In the genomic region with DNA sequence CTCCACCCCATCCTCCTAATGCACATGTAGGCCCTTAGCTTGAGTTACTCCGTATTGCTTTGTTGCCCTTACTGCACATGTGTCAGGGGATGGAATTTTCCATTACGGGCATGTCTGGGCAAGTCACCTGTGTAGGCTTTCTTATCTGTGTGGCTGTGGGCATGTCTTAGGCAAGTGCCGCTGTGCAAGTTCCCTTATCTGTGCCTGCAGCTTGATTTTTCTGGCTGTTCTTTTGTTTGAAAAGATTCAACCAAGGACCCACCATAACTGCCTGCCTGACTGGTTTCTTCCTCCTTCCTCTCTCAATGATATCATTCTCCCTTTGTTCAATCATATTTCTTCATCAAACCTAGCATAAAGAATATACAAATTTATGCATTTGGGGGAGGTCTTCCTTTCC, we compare ENCODE assay signal across 39 cellular contexts.
A peak's percentile ranks its signal among the peaks of the same experiment; 100 is the strongest.
DNase-seq lines count a peak whose midpoint lies in the region; ATAC-seq, FAIRE-seq and TF ChIP-seq lines count a peak whose summit lies in the region.
"Had no signal": no experiment of that assay in that cellular context is flagged by ENCODE, and none has a peak within 500 bp of the region (broad histone marks: within the 10 kb centered on the region; RNA-seq: fewer than 3 reads in every experiment).

No MANE protein-coding gene starts in this region.

- H4K8ac ChIP-seq in H1 (ENCODE audit: extremely low read depth, insufficient read depth, low read length), result no peak overlapping the region

- peak overlapping the region; percentile 92 for H2AK5ac ChIP-seq in H1 (ENCODE audit: low read depth, low read length)

- H3K4me3 ChIP-seq in H1 (ENCODE audit: extremely low read depth in 1 of 4, insufficient read depth in 2 of 4, low read depth in 3 of 4, low read length in 4 of 4), result peak overlapping the region in 1 of 4 experiments; percentile 19; a peak in 1 of 8 replicates
- H3K4me3 ChIP-seq in testis, result no peak overlapping the region
- H3K4me3 ChIP-seq: left ventricle myocardium inferior, right atrium auricular region, smooth muscle cell, vagina had no signal

- H2BK120ac ChIP-seq in H1 (replicated peaks; ENCODE audit: low read depth, low read length), result peak overlapping the region; percentile 93

- no peak overlapping the region for H3K4ac ChIP-seq in H1 (replicated peaks; ENCODE audit: insufficient read length, low read depth, low read length)

- H2BK20ac ChIP-seq in H1 (ENCODE audit: low read length), result peak overlapping the region; percentile 99; the same call in 1 of the 2 replicates

- H3K9me3 ChIP-seq in H1 (ENCODE audit: insufficient read depth in 2 of 2, low read depth in 1 of 2, low read length in 1 of 2) (peaks cover 9 to 24% of the 10 kb centered on the region in 2 experiments), testis (no peaks in the 10 kb centered on the region)

- no peaks in the 10 kb centered on the region for H3K23me2 ChIP-seq in H1 (ENCODE audit: low read depth, low read length)

- TF ChIP-seq EP300 in H1 (IDR thresholded peaks at IDR 0.05; ENCODE audit: borderline replicate concordance in 1 of 2, low read depth in 2 of 2, low read length in 2 of 2), result no peak

- no peaks in the 10 kb centered on the region for H4K20me1 ChIP-seq in H1 (replicated peaks in 1 of 2; ENCODE audit: control insufficient read depth in 1 of 2, insufficient read depth in 2 of 2, low read length in 2 of 2)

- H3K4me3 Mint-ChIP-seq in activated naive CD4-positive, alpha-beta T cell treated with anti-CD3 and anti-CD28 coated beads for 36 hours, result no peak overlapping the region
- peak overlapping the region; percentile 33 for H3K4me3 Mint-ChIP-seq in neural crest cell
- H3K4me3 Mint-ChIP-seq in activated T-helper 17 cell treated with anti-CD3 and anti-CD28 coated beads, Interleukin-2, amount 50 U/mL, for 72 hours, result no peak overlapping the region
- H3K4me3 Mint-ChIP-seq: activated CD4-positive, alpha-beta memory T cell treated with anti-CD3 and anti-CD28 coated beads for 36 hours; activated T-helper 1 cell treated with anti-CD3 and anti-CD28 coated beads, Interleukin-12 subunit alpha, Interleukin-12 subunit beta, Interleukin-2, Interleukin-4 antibody, amounts not matched to agents 30 ng/mL and 10 ng/mL and 1 ng/mL, durations not matched to agents 14 hours and 24 hours and 36 hours; CD4-positive, CD25-positive, alpha-beta regulatory T cell; stimulated activated naive CD8-positive, alpha-beta T cell treated with anti-CD3 and anti-CD28 coated beads, Interleukin-15, Interleukin-2, amounts not matched to agents 100 ng/mL and 50 ng/mL, for 24 hours; T-helper 17 cell had no signal

- 94% methylated on average over 3 of the region's 3 CpGs; no CpG with 5 or more reads in 1 of the 2 experiments for WGBS in H1 (ENCODE audit: extremely low coverage in 1 of 2, insufficient coverage in 1 of 2, insufficient read length in 1 of 2, insufficient replicate concordance in 2 of 2, low coverage in 1 of 2, low lambda C conversion rate in 2 of 2, missing lambda C conversion rate in 1 of 2), 2 experiments
- WGBS in testis, 2 donors, result 89 to 91% methylated on average over 3 of the region's 3 CpGs

- no peak overlapping the region for H3K56ac ChIP-seq in H1 (replicated peaks; ENCODE audit: insufficient read length, low read depth, low read length)

- H3K4me1 Mint-ChIP-seq in activated naive CD4-positive, alpha-beta T cell treated with anti-CD3 and anti-CD28 coated beads for 36 hours (ENCODE audit: low read depth), result no peaks in the 10 kb centered on the region
- peaks cover 44% of the 10 kb centered on the region for H3K4me1 Mint-ChIP-seq in neural crest cell
- H3K4me1 Mint-ChIP-seq in activated T-helper 17 cell treated with anti-CD3 and anti-CD28 coated beads, Interleukin-2, amount 50 U/mL, for 72 hours, result no peaks in the 10 kb centered on the region
- H3K4me1 Mint-ChIP-seq: CD4-positive, CD25-positive, alpha-beta regulatory T cell; T-helper 17 cell had no signal

- no peaks in the 10 kb centered on the region for H3K27me3 ChIP-seq in H1 (replicated peaks in 1 of 4; ENCODE audit: control insufficient read depth in 3 of 4, extremely low read depth in 1 of 4, insufficient read depth in 3 of 4, low read length in 3 of 4)
- no peaks in the 10 kb centered on the region for H3K27me3 ChIP-seq in testis
- H3K27me3 ChIP-seq: neutrophil, right atrium auricular region, vagina had no signal

- H3K27ac ChIP-seq in H1 (ENCODE audit: low read depth, low read length) (peak overlapping the region; percentile 55; the same call in 1 of the 2 replicates), testis (no peak overlapping the region)
- H3K27ac ChIP-seq: epithelial cell of prostate, left ventricle myocardium inferior, neutrophil, right atrium auricular region, vagina had no signal

- peak overlapping the region; percentile 82 for H4K5ac ChIP-seq in H1 (ENCODE audit: insufficient read length, low read depth, low read length)

- ATAC-seq in activated naive CD4-positive, alpha-beta T cell treated with anti-CD3 and anti-CD28 coated beads, Interleukin-2, amount 50 U/mL, for 72 hours, result no peak
- no peak for ATAC-seq in activated T-helper 17 cell treated with anti-CD3 and anti-CD28 coated beads, Interleukin-2, amount 50 U/mL, for 72 hours (replicated peaks)
- ATAC-seq: PC-3, Right ventricle myocardium inferior, SK-N-SH treated with all-trans-retinoic acid at 6 μM for 48 hours, T-helper 17 cell had no signal

- H3K27ac Mint-ChIP-seq in activated naive CD4-positive, alpha-beta T cell treated with anti-CD3 and anti-CD28 coated beads for 36 hours, result peak overlapping the region; percentile 11
- peak overlapping the region in 1 of 2 donors; percentile 15 for H3K27ac Mint-ChIP-seq in activated naive CD4-positive, alpha-beta T cell treated with anti-CD3 and anti-CD28 coated beads, Interleukin-2, amount 50 U/mL, for 72 hours
- no peak overlapping the region for H3K27ac Mint-ChIP-seq in neural crest cell (ENCODE audit: unreplicated experiment)
- no peak overlapping the region for H3K27ac Mint-ChIP-seq in activated T-helper 17 cell treated with anti-CD3 and anti-CD28 coated beads, Interleukin-2, amount 50 U/mL, for 72 hours
- H3K27ac Mint-ChIP-seq: activated CD4-positive, alpha-beta memory T cell treated with anti-CD3 and anti-CD28 coated beads for 36 hours; activated T-helper 1 cell treated with anti-CD3 and anti-CD28 coated beads, Interleukin-12 subunit alpha, Interleukin-12 subunit beta, Interleukin-2, Interleukin-4 antibody, amounts not matched to agents 30 ng/mL and 10 ng/mL and 1 ng/mL, durations not matched to agents 14 hours and 24 hours and 36 hours; CD4-positive, CD25-positive, alpha-beta regulatory T cell; stimulated activated naive CD8-positive, alpha-beta T cell treated with anti-CD3 and anti-CD28 coated beads, Interleukin-15, Interleukin-2, amounts not matched to agents 100 ng/mL and 50 ng/mL, for 24 hours; T-helper 17 cell had no signal

- peaks cover 12% of the 10 kb centered on the region for H3K9me3 Mint-ChIP-seq in activated naive CD4-positive, alpha-beta T cell treated with anti-CD3 and anti-CD28 coated beads for 36 hours
- peaks cover 10 to 12% of the 10 kb centered on the region in 2 donors for H3K9me3 Mint-ChIP-seq in activated naive CD4-positive, alpha-beta T cell treated with anti-CD3 and anti-CD28 coated beads, Interleukin-2, amount 50 U/mL, for 72 hours
- H3K9me3 Mint-ChIP-seq in neural crest cell, result peaks cover 12% of the 10 kb centered on the region
- H3K9me3 Mint-ChIP-seq in activated T-helper 17 cell treated with anti-CD3 and anti-CD28 coated beads, Interleukin-2, amount 50 U/mL, for 72 hours, result peaks cover 9% of the 10 kb centered on the region

- H3K14ac ChIP-seq in H1 (ENCODE audit: insufficient read length), result no peak overlapping the region

- H3K36me3 Mint-ChIP-seq in activated naive CD4-positive, alpha-beta T cell treated with anti-CD3 and anti-CD28 coated beads for 36 hours (ENCODE audit: low read depth), result peaks cover 2% of the 10 kb centered on the region
- H3K36me3 Mint-ChIP-seq in activated naive CD4-positive, alpha-beta T cell treated with anti-CD3 and anti-CD28 coated beads, Interleukin-2, amount 50 U/mL, for 72 hours, result peaks cover 14 to 15% of the 10 kb centered on the region in 2 donors
- H3K36me3 Mint-ChIP-seq in neural crest cell (ENCODE audit: low read depth), result peaks cover 22% of the 10 kb centered on the region
- no peaks in the 10 kb centered on the region for H3K36me3 Mint-ChIP-seq in activated T-helper 17 cell treated with anti-CD3 and anti-CD28 coated beads, Interleukin-2, amount 50 U/mL, for 72 hours (ENCODE audit: low read depth)
- H3K36me3 Mint-ChIP-seq: CD4-positive, CD25-positive, alpha-beta regulatory T cell had no signal

- FAIRE-seq in H1 (lab: Jason Lieb, UNC) (no peak), HTR-8/SVneo (lab: Jason Lieb, UNC) (no peak)
- FAIRE-seq: GM18507, GM19239, H54, islet of Langerhans had no signal

- TF ChIP-seq RAD21 in H1 (IDR thresholded peaks at IDR 0.05 in 1 of 2, conservative IDR thresholded peaks at IDR 0.05 in 1 of 2; ENCODE audit: low read depth in 2 of 2, low read length in 2 of 2), result no peak

- H3K27me3 Mint-ChIP-seq in activated naive CD4-positive, alpha-beta T cell treated with anti-CD3 and anti-CD28 coated beads for 36 hours (ENCODE audit: low read depth), result peaks cover 10% of the 10 kb centered on the region
- no peaks in the 10 kb centered on the region for H3K27me3 Mint-ChIP-seq in neural crest cell (ENCODE audit: low read depth)
- peaks cover 20% of the 10 kb centered on the region for H3K27me3 Mint-ChIP-seq in activated T-helper 17 cell treated with anti-CD3 and anti-CD28 coated beads, Interleukin-2, amount 50 U/mL, for 72 hours

- H3K36me3 ChIP-seq in H1 (ENCODE audit: control insufficient read depth in 2 of 4, insufficient read depth in 4 of 4, low read length in 3 of 4) (peaks cover 0 to 19% (median 4%) of the 10 kb centered on the region in 4 experiments; a peak in 3 of 8 replicates), testis (ENCODE audit: low read depth, missing control alignments) (no peaks in the 10 kb centered on the region)
- H3K36me3 ChIP-seq: left ventricle myocardium inferior, neutrophil, right atrium auricular region, vagina had no signal

- peak overlapping the region; percentile 85; the same call in 1 of the 2 replicates for H3K18ac ChIP-seq in H1 (ENCODE audit: extremely low read depth, low read length)

- TF ChIP-seq CTCF in H1 (IDR thresholded peaks at IDR 0.05; ENCODE audit: control extremely low read depth in 1 of 3, insufficient read depth in 1 of 3, low read depth in 1 of 3, low read length in 3 of 3) (no peak), neural crest cell (conservative IDR thresholded peaks at IDR 0.05) (no peak), testis (IDR thresholded peaks at IDR 0.05) (no peak)

- POLR2A ChIA-PET in H1 (lab: Charles Lee; ENCODE audit: partially characterized antibody), result interaction anchor here (5.7 kb wide), 1 partner anchor 43 kb away, joined by 26 read pairs; no protein-coding TSS in a partner anchor

- intact Hi-C loops in activated naive CD4-positive, alpha-beta T cell treated with anti-CD3 and anti-CD28 coated beads for 36 hours (cut with micrococcal nuclease), result loop anchor here (5.0 to 10.0 kb wide), 2 partner anchors 460 to 587 kb away; no protein-coding TSS in a partner anchor
- intact Hi-C loops in testis (cut with DNase I; ENCODE audit: low total_unique reads), result no loop called here

- H2AFZ ChIP-seq in H1 (ENCODE audit: low read length), result no peak overlapping the region

- H3K9ac ChIP-seq in H1 (replicated peaks in 1 of 4; ENCODE audit: extremely low read depth in 1 of 4, low read depth in 3 of 4, low read length in 3 of 4), result no peak overlapping the region

- H2BK15ac ChIP-seq in H1 (ENCODE audit: low read length), result no peak overlapping the region

- peak overlapping the region; percentile 96; the same call in 1 of the 2 replicates for H2BK5ac ChIP-seq in H1 (ENCODE audit: low read depth, low read length)

- H3K4me1 ChIP-seq in H1 (replicated peaks in 1 of 4; ENCODE audit: control insufficient read depth in 3 of 4, insufficient read depth in 4 of 4, low read length in 3 of 4), result peaks cover 8 to 18% (median 14%) of the 10 kb centered on the region in 4 experiments; a peak in 6 of 7 replicates
- H3K4me1 ChIP-seq in testis, result no peaks in the 10 kb centered on the region
- H3K4me1 ChIP-seq: left ventricle myocardium inferior, right atrium auricular region, vagina had no signal

- peak overlapping the region; percentile 82 for H4K91ac ChIP-seq in H1 (replicated peaks; ENCODE audit: insufficient read length, low read length)

- no peak overlapping the region for H3K4me2 ChIP-seq in H1 (ENCODE audit: insufficient read depth in 1 of 2, low read depth in 2 of 2, low read length in 2 of 2)
- H3K4me2 ChIP-seq: smooth muscle cell had no signal

- no peaks in the 10 kb centered on the region for H3K79me2 ChIP-seq in H1 (ENCODE audit: control insufficient read depth in 1 of 2, insufficient read depth in 2 of 2, low read length in 2 of 2)

- H3K79me1 ChIP-seq in H1 (ENCODE audit: low read depth, low read length), result no peaks in the 10 kb centered on the region

- DNase-seq in activated naive CD4-positive, alpha-beta T cell treated with anti-CD3 and anti-CD28 coated beads for 36 hours, result peak; percentile 15
- DNase-seq in activated naive CD4-positive, alpha-beta T cell treated with anti-CD3 and anti-CD28 coated beads, Interleukin-2, amount 50 U/mL, for 72 hours (ENCODE audit: low spot score in 2 of 2), result no peak
- DNase-seq in LoVo (ENCODE audit: low spot score) (peak; percentile 52), H1 (ENCODE audit: low read depth in 1 of 2, low spot score in 2 of 2) (no peak), neural crest cell (ENCODE audit: low read depth, low spot score) (no peak), HTR-8/SVneo (ENCODE audit: insufficient read length, low spot score) (no peak), testis (no peak)
- DNase-seq: activated CD4-positive, alpha-beta memory T cell treated with anti-CD3 and anti-CD28 coated beads for 36 hours; activated CD4-positive, CD25-positive, alpha-beta regulatory T cell treated with anti-CD3 and anti-CD28 coated beads, Interleukin-2, amount 50 U/mL, for 72 hours; activated CD8-positive, alpha-beta memory T cell treated with anti-CD3 and anti-CD28 coated beads, Interleukin-2, amount 50 U/mL, for 48 hours; activated naive CD4-positive, alpha-beta T cell treated with anti-CD3 and anti-CD28 coated beads, Interleukin-2, amount 50 U/mL, for 16 hours; AML-193; amniotic stem cell; EL; IMR-90; left ventricle myocardium inferior; NCI-H1048; NCI-H1694; NCI-H524; NK-92 treated with Interleukin-12 subunit alpha and Interleukin-12 subunit beta, amount 100 ng/mL, for 24 hours; PC-3; posterior cingulate gyrus; stimulated activated CD4-positive, alpha-beta T cell treated with anti-CD3 and anti-CD28 coated beads, Interleukin-1b, Interleukin-23, amount 100 ng/mL, for 48 hours; T-helper 17 cell had no signal

- H3K23ac ChIP-seq in H1 (ENCODE audit: insufficient read length), result no peak overlapping the region

- H2BK12ac ChIP-seq in H1 (ENCODE audit: low read depth, low read length), result 0 out of 2 replicates have a peak overlapping the region, but pooled peaks have one; percentile 64

- CTCF ChIA-PET in activated naive CD4-positive, alpha-beta T cell treated with anti-CD3 and anti-CD28 coated beads for 36 hours (lab: Charles Lee), result interaction anchor here (0.5 to 1.8 kb wide), 3 partner anchors 553 to 574 kb away, joined by 5 to 8 read pairs (median 6); no protein-coding TSS in a partner anchor
- CTCF ChIA-PET in H1 (lab: Charles Lee; ENCODE audit: partially characterized antibody), result no interaction called here

- no peak for TF ChIP-seq POLR2A in H1 (IDR thresholded peaks at IDR 0.05; ENCODE audit: control extremely low read depth in 1 of 2, low read depth in 2 of 2, low read length in 2 of 2)
- no peak for TF ChIP-seq POLR2A in testis (IDR thresholded peaks at IDR 0.05)

Comparison
In these comparisons a context has a peak if more than half of its experiments do, and no peak if none do; other contexts are left out.
1. DNase-seq: peak in activated naive CD4-positive, alpha-beta T cell treated with anti-CD3 and anti-CD28 coated beads for 36 hours (single experiment) and LoVo (single experiment); none in activated naive CD4-positive, alpha-beta T cell treated with anti-CD3 and anti-CD28 coated beads, Interleukin-2, amount 50 U/mL, for 72 hours (0 of 2), H1 (0 of 2), neural crest cell (single experiment), HTR-8/SVneo (single experiment) and testis (single experiment).